21 cellular contexts compared by ENCODE assay signal in genomic region chr16:78896280-78896679, GRCh38.
DNase-seq lines count a peak whose midpoint lies in the region; ATAC-seq and TF ChIP-seq lines count a peak whose summit lies in the region.
"Had no signal": no experiment of that assay in that cellular context is flagged by ENCODE, and none has a peak within 500 bp of the region (broad histone marks: within the 10 kb centered on the region; RNA-seq: fewer than 3 reads in every experiment).

No MANE protein-coding gene starts in this region.

- peak overlapping the region; percentile 22 for H3K27ac Mint-ChIP-seq in activated CD8-positive, alpha-beta memory T cell treated with anti-CD3 and anti-CD28 coated beads, Interleukin-2, amount 10 ng/mL, durations not matched to agents 7 days and 5 days
- H3K27ac Mint-ChIP-seq in activated CD4-positive, alpha-beta memory T cell treated with anti-CD3 and anti-CD28 coated beads for 36 hours = peak overlapping the region; percentile 96
- no peak overlapping the region for H3K27ac Mint-ChIP-seq in MCF 10A (ENCODE audit: low read depth, unreplicated experiment)
- no peak overlapping the region for H3K27ac Mint-ChIP-seq in Caco-2 (ENCODE audit: unreplicated experiment)
- H3K27ac Mint-ChIP-seq: IgD-negative memory B cell had no signal

- no TSS peak for BruUV-seq in MCF 10A (replicated peaks; lab: Mats Ljungman, UMichigan)
- no TSS peak for BruUV-seq in Caco-2 (replicated peaks; lab: Mats Ljungman, UMichigan)

- no peaks in the 10 kb centered on the region for H3K27me3 Mint-ChIP-seq in activated CD8-positive, alpha-beta memory T cell treated with anti-CD3 and anti-CD28 coated beads, Interleukin-2, amount 10 ng/mL, durations not matched to agents 7 days and 5 days
- no peaks in the 10 kb centered on the region for H3K27me3 Mint-ChIP-seq in activated CD4-positive, alpha-beta memory T cell treated with anti-CD3 and anti-CD28 coated beads for 36 hours
- no peaks in the 10 kb centered on the region for H3K27me3 Mint-ChIP-seq in MCF 10A (ENCODE audit: insufficient read depth, unreplicated experiment)
- H3K27me3 Mint-ChIP-seq in Caco-2 (ENCODE audit: insufficient read depth, unreplicated experiment) = peaks cover 3% of the 10 kb centered on the region
- H3K27me3 Mint-ChIP-seq: IgD-negative memory B cell had no signal

- H3K27me3 ChIP-seq in Caco-2 (replicated peaks; ENCODE audit: control insufficient read depth, insufficient read depth, low read length) = no peaks in the 10 kb centered on the region
- H3K27me3 ChIP-seq: esophagus squamous epithelium, gastroesophageal sphincter, tibial artery had no signal

- no peak for TF ChIP-seq CTCF in mucosa of descending colon (IDR thresholded peaks at IDR 0.05)
- no peak for TF ChIP-seq CTCF in MCF 10A (IDR thresholded peaks at IDR 0.05; ENCODE audit: unreplicated experiment)
- TF ChIP-seq CTCF in Caco-2 (IDR thresholded peaks at IDR 0.05; ENCODE audit: insufficient read depth in 1 of 2, low read depth in 1 of 2, low read length in 1 of 2, severe bottlenecking in 1 of 2, unreplicated experiment in 1 of 2) = no peak

- peaks cover 5% of the 10 kb centered on the region for H3K36me3 Mint-ChIP-seq in activated CD8-positive, alpha-beta memory T cell treated with anti-CD3 and anti-CD28 coated beads, Interleukin-2, amount 10 ng/mL, durations not matched to agents 7 days and 5 days
- H3K36me3 Mint-ChIP-seq in activated CD4-positive, alpha-beta memory T cell treated with anti-CD3 and anti-CD28 coated beads for 36 hours = peaks cover 2% of the 10 kb centered on the region
- H3K36me3 Mint-ChIP-seq in MCF 10A (ENCODE audit: insufficient read depth, unreplicated experiment) (peaks cover 6% of the 10 kb centered on the region), Caco-2 (ENCODE audit: insufficient read depth, unreplicated experiment) (no peaks in the 10 kb centered on the region)
- H3K36me3 Mint-ChIP-seq: IgD-negative memory B cell had no signal

- H3K4me1 ChIP-seq in mucosa of descending colon (ENCODE audit: low read depth) = no peaks in the 10 kb centered on the region
- H3K4me1 ChIP-seq in Caco-2 = no peaks in the 10 kb centered on the region
- H3K4me1 ChIP-seq: gastroesophageal sphincter, tibial artery had no signal

- CTCF ChIA-PET in activated CD8-positive, alpha-beta memory T cell treated with anti-CD3 and anti-CD28 coated beads, Interleukin-2, amount 10 ng/mL, durations not matched to agents 7 days and 5 days (lab: Charles Lee) = no interaction called here
- CTCF ChIA-PET in activated CD4-positive, alpha-beta memory T cell treated with anti-CD3 and anti-CD28 coated beads for 36 hours (lab: Charles Lee) = interaction anchor here (0.6 to 2.8 kb wide), 7 partner anchors 65 to 706 kb away, joined by 3 to 12 read pairs (median 3); no protein-coding TSS in a partner anchor
- CTCF ChIA-PET in MCF 10A (lab: Yijun Ruan, JAX) (no interaction called here), Caco-2 (lab: Charles Lee) (no interaction called here)

- DNase-seq in activated CD8-positive, alpha-beta memory T cell treated with anti-CD3 and anti-CD28 coated beads, Interleukin-2, amount 10 ng/mL, durations not matched to agents 7 days and 5 days = peak; percentile 56
- no peak for DNase-seq in activated CD8-positive, alpha-beta memory T cell treated with anti-CD3 and anti-CD28 coated beads, Interleukin-2, amount 50 U/mL, for 4 hours
- peak; percentile 55 for DNase-seq in GDM1 (lab: John Stamatoyannopoulos, UW)
- DNase-seq in activated CD4-positive, alpha-beta memory T cell treated with anti-CD3 and anti-CD28 coated beads for 36 hours = peak; percentile 75
- no peak for DNase-seq in mucosa of descending colon
- DNase-seq in NCI-H187 (lab: John Stamatoyannopoulos, UW) = no peak
- DNase-seq in MCF 10A (ENCODE audit: unreplicated experiment) = no peak
- DNase-seq in Caco-2 = no peak
- DNase-seq: activated CD8-positive, alpha-beta memory T cell treated with anti-CD3 and anti-CD28 coated beads, Interleukin-2, amount 50 U/mL, for 48 hours; DMS79 treated with DMSO at 0.1 percent for 48 hours; effector CD8-positive, alpha-beta T cell; esophagus squamous epithelium; GM23248; NCI-H1436 treated with DMSO at 0.1 percent for 48 hours; NCI-H2171 treated with DMSO at 0.1 percent for 48 hours; NCI-H526 treated with DMSO at 0.1 percent for 48 hours; right cardiac atrium; stimulated activated naive CD8-positive, alpha-beta T cell treated with anti-CD3 and anti-CD28 coated beads, Interleukin-15, Interleukin-2, amounts not matched to agents 100 U/mL and 50 U/mL, for 24 hours; tibial artery had no signal

- H3K9me3 Mint-ChIP-seq in activated CD8-positive, alpha-beta memory T cell treated with anti-CD3 and anti-CD28 coated beads, Interleukin-2, amount 10 ng/mL, durations not matched to agents 7 days and 5 days (ENCODE audit: low read depth) = no peaks in the 10 kb centered on the region
- H3K9me3 Mint-ChIP-seq in activated CD4-positive, alpha-beta memory T cell treated with anti-CD3 and anti-CD28 coated beads for 36 hours = no peaks in the 10 kb centered on the region
- no peaks in the 10 kb centered on the region for H3K9me3 Mint-ChIP-seq in MCF 10A (ENCODE audit: unreplicated experiment)
- H3K9me3 Mint-ChIP-seq in Caco-2 (ENCODE audit: unreplicated experiment) = no peaks in the 10 kb centered on the region

- intact Hi-C loops in activated CD4-positive, alpha-beta memory T cell treated with anti-CD3 and anti-CD28 coated beads for 36 hours (cut with micrococcal nuclease) = loop anchor here (1.0 to 10.0 kb wide), 3 partner anchors 261 to 949 kb away; no protein-coding TSS in a partner anchor
- intact Hi-C loops in mucosa of descending colon (cut with DNase I, micrococcal nuclease) = no loop called here
- intact Hi-C loops in MCF 10A (cut with micrococcal nuclease) = no loop called here
- intact Hi-C loops in Caco-2 (cut with micrococcal nuclease; ENCODE audit: unreplicated experiment) = no loop called here

- ATAC-seq in activated CD8-positive, alpha-beta memory T cell treated with anti-CD3 and anti-CD28 coated beads, Interleukin-2, amount 10 ng/mL, durations not matched to agents 7 days and 5 days = peak; percentile 43
- ATAC-seq in mucosa of descending colon = peak; percentile 45
- ATAC-seq: gastroesophageal sphincter; right cardiac atrium; stimulated activated naive CD8-positive, alpha-beta T cell treated with anti-CD3 and anti-CD28 coated beads, Interleukin-15, Interleukin-2, amounts not matched to agents 100 U/mL and 50 U/mL, for 24 hours had no signal

- POLR2A ChIA-PET in activated CD4-positive, alpha-beta memory T cell treated with anti-CD3 and anti-CD28 coated beads for 36 hours (lab: Charles Lee) = interaction anchor here (0.6 to 13.1 kb wide), 18 partner anchors 59 to 705 kb away, joined by 3 to 232 read pairs (median 4); partner anchors contain the start of gene MAF
- POLR2A ChIA-PET in MCF 10A (lab: Yijun Ruan, JAX) (no interaction called here), Caco-2 (lab: Charles Lee) (no interaction called here)

- H3K36me3 ChIP-seq in mucosa of descending colon (ENCODE audit: low read depth) (no peaks in the 10 kb centered on the region), Caco-2 (ENCODE audit: control insufficient read depth, insufficient read depth, low read length) (no peaks in the 10 kb centered on the region)
- H3K36me3 ChIP-seq: esophagus squamous epithelium, gastroesophageal sphincter, tibial artery had no signal

- peaks cover 43% of the 10 kb centered on the region for H3K4me1 Mint-ChIP-seq in activated CD8-positive, alpha-beta memory T cell treated with anti-CD3 and anti-CD28 coated beads, Interleukin-2, amount 10 ng/mL, durations not matched to agents 7 days and 5 days
- peaks cover 89% of the 10 kb centered on the region for H3K4me1 Mint-ChIP-seq in activated CD4-positive, alpha-beta memory T cell treated with anti-CD3 and anti-CD28 coated beads for 36 hours (ENCODE audit: low read depth)
- H3K4me1 Mint-ChIP-seq in MCF 10A (ENCODE audit: insufficient read depth, unreplicated experiment) (no peaks in the 10 kb centered on the region), Caco-2 (ENCODE audit: low read depth, unreplicated experiment) (no peaks in the 10 kb centered on the region)

- no peak overlapping the region for H3K4me3 ChIP-seq in mucosa of descending colon
- no peak overlapping the region for H3K4me3 ChIP-seq in Caco-2 (ENCODE audit: low read depth, low read length)
- H3K4me3 ChIP-seq: esophagus squamous epithelium, gastroesophageal sphincter, GM23248, tibial artery had no signal

- H3K4me3 Mint-ChIP-seq in activated CD8-positive, alpha-beta memory T cell treated with anti-CD3 and anti-CD28 coated beads, Interleukin-2, amount 10 ng/mL, durations not matched to agents 7 days and 5 days = no peak overlapping the region
- H3K4me3 Mint-ChIP-seq in activated CD4-positive, alpha-beta memory T cell treated with anti-CD3 and anti-CD28 coated beads for 36 hours = peak overlapping the region; percentile 41
- H3K4me3 Mint-ChIP-seq in MCF 10A (ENCODE audit: unreplicated experiment) (no peak overlapping the region), Caco-2 (ENCODE audit: unreplicated experiment) (no peak overlapping the region)
- H3K4me3 Mint-ChIP-seq: IgD-negative memory B cell had no signal

- no peaks in the 10 kb centered on the region for H3K9me3 ChIP-seq in mucosa of descending colon
- H3K9me3 ChIP-seq in Caco-2 = no peaks in the 10 kb centered on the region
- H3K9me3 ChIP-seq: esophagus squamous epithelium, gastroesophageal sphincter, tibial artery had no signal

Comparison
In these comparisons a context has a peak if more than half of its experiments do, and no peak if none do; other contexts are left out.
1. DNase-seq: peak in activated CD8-positive, alpha-beta memory T cell treated with anti-CD3 and anti-CD28 coated beads, Interleukin-2, amount 10 ng/mL, durations not matched to agents 7 days and 5 days (single experiment), GDM1 (single experiment) and activated CD4-positive, alpha-beta memory T cell treated with anti-CD3 and anti-CD28 coated beads for 36 hours (single experiment); none in activated CD8-positive, alpha-beta memory T cell treated with anti-CD3 and anti-CD28 coated beads, Interleukin-2, amount 50 U/mL, for 4 hours (single experiment), mucosa of descending colon (0 of 3), NCI-H187 (0 of 2), MCF 10A (single experiment) and Caco-2 (0 of 2).
2. H3K27ac Mint-ChIP-seq: peak in activated CD8-positive, alpha-beta memory T cell treated with anti-CD3 and anti-CD28 coated beads, Interleukin-2, amount 10 ng/mL, durations not matched to agents 7 days and 5 days (single experiment) and activated CD4-positive, alpha-beta memory T cell treated with anti-CD3 and anti-CD28 coated beads for 36 hours (single experiment); none in MCF 10A (single experiment) and Caco-2 (single experiment).